9 cellular contexts compared by ENCODE assay signal in the genomic region with DNA sequence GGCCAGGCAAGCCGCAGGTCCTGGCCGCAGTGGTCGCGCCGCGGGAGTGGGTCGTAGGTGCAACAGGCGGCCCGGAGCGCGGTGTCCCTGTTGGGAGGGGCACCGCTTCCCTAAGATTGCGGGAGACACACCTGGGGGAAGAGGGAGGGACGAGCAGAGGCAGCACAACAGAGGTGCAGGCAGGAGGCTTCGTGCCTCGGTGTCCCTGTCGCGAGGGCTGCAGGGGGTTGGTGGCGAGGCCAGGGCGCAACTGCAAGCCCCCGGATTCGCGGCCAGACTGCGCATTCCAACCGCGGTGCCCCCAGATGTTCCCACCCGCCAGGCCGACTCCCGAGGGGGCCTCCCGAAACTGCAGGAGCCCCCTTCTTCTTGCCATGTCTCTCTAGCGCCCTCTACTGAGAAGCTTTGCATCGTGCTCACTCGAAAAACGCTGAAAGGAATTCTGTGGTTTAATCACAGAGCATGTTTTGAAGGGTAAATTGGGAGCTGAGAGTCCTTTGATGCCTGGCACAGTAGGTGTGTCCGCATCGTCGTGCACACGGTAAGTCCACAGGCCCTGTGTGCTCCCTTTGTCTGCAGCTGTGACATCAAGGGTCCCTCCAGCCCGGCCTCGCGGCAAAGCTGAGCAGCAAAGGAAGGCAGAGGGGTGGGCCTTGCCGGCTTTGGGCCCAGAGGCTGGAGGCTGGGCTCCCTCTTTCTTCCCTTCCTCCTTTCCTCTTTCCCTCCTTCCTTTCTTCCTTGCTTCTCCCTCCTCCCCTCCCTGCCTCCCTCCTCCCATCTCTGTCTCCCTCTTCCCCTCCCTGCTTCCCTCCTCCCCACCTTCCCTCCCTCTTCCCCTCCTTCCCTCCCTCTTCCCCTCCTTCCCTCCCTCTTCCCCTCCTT. TPM values are rescaled to one million over a fixed set of nuclear protein-coding genes. Genes with fewer than 3 reads are reported as not detected.
DNase-seq lines count a peak whose midpoint lies in the region; ATAC-seq and TF ChIP-seq lines count a peak whose summit lies in the region.
"Had no signal": no experiment of that assay in that cellular context is flagged by ENCODE, and none has a peak within 500 bp of the region (broad histone marks: within the 10 kb centered on the region; RNA-seq: fewer than 3 reads in every experiment).

No MANE protein-coding gene starts in this region.

- H3K4me3 ChIP-seq in Loucy (ENCODE audit: low read length, poor library complexity, severe bottlenecking) = no peak overlapping the region
- H3K4me3 ChIP-seq in osteoblast (ENCODE audit: insufficient read depth, low read length) = no peak overlapping the region
- H3K4me3 ChIP-seq in esophagus squamous epithelium = no peak overlapping the region

- no peaks in the 10 kb centered on the region for H4K20me1 ChIP-seq in Loucy (ENCODE audit: insufficient read depth, low read length, poor library complexity, severe bottlenecking)
- no peaks in the 10 kb centered on the region for H4K20me1 ChIP-seq in osteoblast (ENCODE audit: insufficient read depth, low read length)

- H3K4me1 ChIP-seq in Loucy (ENCODE audit: insufficient read depth, low read length, poor library complexity, severe bottlenecking) (no peaks in the 10 kb centered on the region), osteoblast (ENCODE audit: insufficient read depth, low read length) (no peaks in the 10 kb centered on the region), esophagus squamous epithelium (no peaks in the 10 kb centered on the region)

- intact Hi-C loops in esophagus squamous epithelium (cut with DNase I) = loop anchor here (10.0 kb wide), 1 partner anchor 134 kb away; no protein-coding TSS in a partner anchor

- no peak for TF ChIP-seq POLR2A in esophagus squamous epithelium (IDR thresholded peaks at IDR 0.05)

- H3K27me3 Mint-ChIP-seq in endothelial cell (ENCODE audit: unreplicated experiment) = peaks cover 3% of the 10 kb centered on the region

- H3F3A ChIP-seq in Loucy (ENCODE audit: low read depth) = no peaks in the 10 kb centered on the region

- H3K27ac Mint-ChIP-seq in endothelial cell (ENCODE audit: unreplicated experiment) = no peak overlapping the region
- H3K27ac Mint-ChIP-seq: activated T-cell treated with anti-CD3 and anti-CD28 coated beads, Interleukin-2, amount 50 U/mL, for 72 hours had no signal

- no peak overlapping the region for H3K9ac ChIP-seq in Loucy (ENCODE audit: low read depth, low read length, poor library complexity, severe bottlenecking)

- no peaks in the 10 kb centered on the region for H3K36me3 Mint-ChIP-seq in endothelial cell (ENCODE audit: low read depth, unreplicated experiment)

- no peaks in the 10 kb centered on the region for H3K4me1 Mint-ChIP-seq in endothelial cell (ENCODE audit: unreplicated experiment)

- H3K4me3 Mint-ChIP-seq in endothelial cell (ENCODE audit: unreplicated experiment) = no peak overlapping the region
- H3K4me3 Mint-ChIP-seq: activated T-cell treated with anti-CD3 and anti-CD28 coated beads, Interleukin-2, amount 50 U/mL, for 72 hours had no signal

- H3K9me2 ChIP-seq in Loucy (replicated peaks; ENCODE audit: low read depth, low read length) = no peaks in the 10 kb centered on the region

- H3K9me3 ChIP-seq in Loucy (ENCODE audit: insufficient read depth, low read depth, low read length) (no peaks in the 10 kb centered on the region), osteoblast (ENCODE audit: low read depth, low read length) (no peaks in the 10 kb centered on the region), esophagus squamous epithelium (no peaks in the 10 kb centered on the region)

- 32 to 48% methylated on average over 15 to 34 of the region's 42 CpGs for WGBS in esophagus squamous epithelium, 2 donors

- no peak for ATAC-seq in stimulated activated naive CD8-positive, alpha-beta T cell treated with anti-CD3 and anti-CD28 coated beads, Interleukin-15, Interleukin-2, amounts not matched to agents 100 U/mL and 50 U/mL, for 24 hours
- ATAC-seq in HG03045 (IDR thresholded peaks at IDR 0.05; ENCODE audit: unreplicated experiment) = no peak
- ATAC-seq: activated T-cell treated with anti-CD3 and anti-CD28 coated beads, Interleukin-2, amount 50 U/mL, for 72 hours had no signal

- H3K9me3 Mint-ChIP-seq in endothelial cell (ENCODE audit: unreplicated experiment) = no peaks in the 10 kb centered on the region

- DNase-seq in ELR (ENCODE audit: low read depth) (peak; percentile 46), endothelial cell (ENCODE audit: low spot score) (peak; percentile 27), osteoblast (ENCODE audit: insufficient read length, low spot score, missing footprints) (peak; percentile 51), esophagus squamous epithelium (lab: John Stamatoyannopoulos, UW) (no peak), NCI-H446 treated with DMSO at 0.1 percent for 48 hours (lab: John Stamatoyannopoulos, UW) (no peak)
- no peak for DNase-seq in stimulated activated naive CD8-positive, alpha-beta T cell treated with anti-CD3 and anti-CD28 coated beads, Interleukin-15, Interleukin-2, amounts not matched to agents 100 U/mL and 50 U/mL, for 24 hours
- DNase-seq: activated T-cell treated with anti-CD3 and anti-CD28 coated beads, Interleukin-2, amount 50 U/mL, for 72 hours had no signal

- TF ChIP-seq CTCF in Loucy (conservative IDR thresholded peaks at IDR 0.05; ENCODE audit: low read length) = peak; percentile 70
- peak; percentile 68 for TF ChIP-seq CTCF in endothelial cell (IDR thresholded peaks at IDR 0.05; ENCODE audit: unreplicated experiment)
- TF ChIP-seq CTCF in osteoblast (IDR thresholded peaks at IDR 0.05; ENCODE audit: extremely low read depth, low read depth, low read length) = peak; percentile 47
- TF ChIP-seq CTCF in esophagus squamous epithelium (IDR thresholded peaks at IDR 0.05) = peak in 1 of 6 experiments; percentile 5

- H3K36me3 ChIP-seq in Loucy (ENCODE audit: insufficient read depth, low read length) = no peaks in the 10 kb centered on the region
- no peaks in the 10 kb centered on the region for H3K36me3 ChIP-seq in osteoblast (ENCODE audit: insufficient read depth, low read length)
- no peaks in the 10 kb centered on the region for H3K36me3 ChIP-seq in esophagus squamous epithelium

- H2AFZ ChIP-seq in Loucy (ENCODE audit: low read length) (no peak overlapping the region), osteoblast (ENCODE audit: low read length) (no peak overlapping the region)

- H3K27ac ChIP-seq in osteoblast (ENCODE audit: low read depth, low read length) = no peak overlapping the region
- H3K27ac ChIP-seq in esophagus squamous epithelium = no peak overlapping the region

- H3K79me2 ChIP-seq in Loucy (ENCODE audit: insufficient read depth, low read length) (no peaks in the 10 kb centered on the region), osteoblast (ENCODE audit: insufficient read depth, low read length) (no peaks in the 10 kb centered on the region)

- H3K4me2 ChIP-seq in Loucy (ENCODE audit: low read depth, low read length, poor library complexity, severe bottlenecking) (no peak overlapping the region), osteoblast (ENCODE audit: insufficient read depth, low read length) (no peak overlapping the region)

- H3K27me3 ChIP-seq in Loucy (ENCODE audit: insufficient read depth, low read length, poor library complexity, severe bottlenecking) (no peaks in the 10 kb centered on the region), osteoblast (ENCODE audit: insufficient read depth, low read length) (no peaks in the 10 kb centered on the region), esophagus squamous epithelium (peaks cover 0 to 16% (median 0%) of the 10 kb centered on the region in 4 donors)

RNA-seq across cellular contexts. Expression of a gene that starts 6.2 kb away (rescaled TPM):
- total RNA-seq in endothelial cell (ENCODE audit: unreplicated experiment) (not detected), osteoblast (under 0.01 TPM in 2 replicates), esophagus squamous epithelium (not detected)
- total RNA-seq: activated T-cell treated with anti-CD3 and anti-CD28 coated beads, Interleukin-2, amount 50 U/mL, for 72 hours had no signal

Comparison
In these comparisons a context has a peak if more than half of its experiments do, and no peak if none do; other contexts are left out.
1. DNase-seq: peak in ELR (single experiment), endothelial cell (single experiment) and osteoblast (single experiment); none in stimulated activated naive CD8-positive, alpha-beta T cell treated with anti-CD3 and anti-CD28 coated beads, Interleukin-15, Interleukin-2, amounts not matched to agents 100 U/mL and 50 U/mL, for 24 hours (single experiment), esophagus squamous epithelium (single experiment) and NCI-H446 treated with DMSO at 0.1 percent for 48 hours (single experiment).